18 cellular contexts compared by ENCODE assay signal in genomic region chr22:32499666-32500065, GRCh38. TPM values are rescaled to one million over a fixed set of nuclear protein-coding genes. Genes with fewer than 3 reads are reported as not detected.
DNase-seq lines count a peak whose midpoint lies in the region; ATAC-seq and TF ChIP-seq lines count a peak whose summit lies in the region.
"Had no signal": no experiment of that assay in that cellular context is flagged by ENCODE, and none has a peak within 500 bp of the region (broad histone marks: within the 10 kb centered on the region; RNA-seq: fewer than 3 reads in every experiment).

No MANE protein-coding gene starts in this region.

- peak overlapping the region; percentile 15 to 72 for H3K27ac Mint-ChIP-seq in natural killer cell
- no peak overlapping the region for H3K27ac Mint-ChIP-seq in natural killer cell treated with Interleukin-12 subunit alpha and Interleukin-12 subunit beta and Interleukin-15 and Interleukin-18, amount 100 ng/mL, for 72 hours
- peak overlapping the region in 4 of 6 donors; percentile 15 to 54 (median 42) for H3K27ac Mint-ChIP-seq in immature natural killer cell

- H3K36me3 Mint-ChIP-seq in natural killer cell (peaks cover 19% of the 10 kb centered on the region), immature natural killer cell (peaks cover 22 to 40% (median 26%) of the 10 kb centered on the region in 3 donors)
- H3K36me3 Mint-ChIP-seq in natural killer cell treated with Interleukin-12 subunit alpha and Interleukin-12 subunit beta and Interleukin-15 and Interleukin-18, amount 100 ng/mL, for 72 hours: peaks cover 25% of the 10 kb centered on the region

- no peaks in the 10 kb centered on the region for H3K27me3 Mint-ChIP-seq in natural killer cell (ENCODE audit: low read depth in 2 of 2)
- H3K27me3 Mint-ChIP-seq in natural killer cell treated with Interleukin-12 subunit alpha and Interleukin-12 subunit beta and Interleukin-15 and Interleukin-18, amount 100 ng/mL, for 72 hours: no peaks in the 10 kb centered on the region
- H3K27me3 Mint-ChIP-seq in immature natural killer cell (ENCODE audit: low read depth in 3 of 3): no peaks in the 10 kb centered on the region
- H3K27me3 Mint-ChIP-seq: CD8-positive, alpha-beta memory T cell had no signal

- H3K9me3 Mint-ChIP-seq in natural killer cell: no peaks in the 10 kb centered on the region
- no peaks in the 10 kb centered on the region for H3K9me3 Mint-ChIP-seq in natural killer cell treated with Interleukin-12 subunit alpha and Interleukin-12 subunit beta and Interleukin-15 and Interleukin-18, amount 100 ng/mL, for 72 hours
- no peaks in the 10 kb centered on the region for H3K9me3 Mint-ChIP-seq in immature natural killer cell
- H3K9me3 Mint-ChIP-seq: CD14-positive monocyte; CD8-positive, alpha-beta memory T cell had no signal

- H3K4me1 Mint-ChIP-seq in natural killer cell (peaks cover 5 to 13% of the 10 kb centered on the region in 2 donors), immature natural killer cell (peaks cover 0 to 1% of the 10 kb centered on the region in 2 donors)
- H3K4me1 Mint-ChIP-seq in natural killer cell treated with Interleukin-12 subunit alpha and Interleukin-12 subunit beta and Interleukin-15 and Interleukin-18, amount 100 ng/mL, for 72 hours (ENCODE audit: low read depth in 2 of 2): no peaks in the 10 kb centered on the region
- H3K4me1 Mint-ChIP-seq: CD14-positive monocyte; CD8-positive, alpha-beta memory T cell had no signal

- no peak for TF ChIP-seq CTCF in natural killer cell (IDR thresholded peaks at IDR 0.05)

- no peak for ATAC-seq in natural killer cell
- no peak for ATAC-seq in natural killer cell treated with Interleukin-12 subunit alpha and Interleukin-12 subunit beta and Interleukin-15 and Interleukin-18, amount 100 ng/mL, for 72 hours
- ATAC-seq in GM19035 (IDR thresholded peaks at IDR 0.05; ENCODE audit: unreplicated experiment): no peak
- no peak for ATAC-seq in HG02571 (IDR thresholded peaks at IDR 0.05; ENCODE audit: unreplicated experiment)
- ATAC-seq: HCT116 had no signal

- H3K4me3 Mint-ChIP-seq in natural killer cell: no peak overlapping the region
- H3K4me3 Mint-ChIP-seq in natural killer cell treated with Interleukin-12 subunit alpha and Interleukin-12 subunit beta and Interleukin-15 and Interleukin-18, amount 100 ng/mL, for 72 hours: no peak overlapping the region
- H3K4me3 Mint-ChIP-seq in immature natural killer cell: no peak overlapping the region
- H3K4me3 Mint-ChIP-seq: CD14-positive monocyte; CD8-positive, alpha-beta memory T cell had no signal

- intact Hi-C loops in natural killer cell (cut with micrococcal nuclease): no loop called here

- DNase-seq in natural killer cell (no peak), epidermal melanocyte (ENCODE audit: insufficient read length, low spot score) (peak; percentile 28), immature natural killer cell (no peak), NCI-H2171 (lab: John Stamatoyannopoulos, UW) (no peak)
- no peak for DNase-seq in natural killer cell treated with Interleukin-12 subunit alpha and Interleukin-12 subunit beta and Interleukin-15 and Interleukin-18, amount 100 ng/mL, for 72 hours (ENCODE audit: low spot score)
- DNase-seq: ACHN; Caco-2; CD8-positive, alpha-beta memory T cell; DND-41; GDM1; GM23248 had no signal

RNA-seq across cellular contexts. Expression of gene FBXO7, which starts 25.1 kb away (rescaled TPM):
- 100 to 1,000 TPM; 173 to 208 (median 198) TPM for total RNA-seq in natural killer cell
- total RNA-seq in natural killer cell treated with Interleukin-12 subunit alpha and Interleukin-12 subunit beta and Interleukin-15 and Interleukin-18, amount 100 ng/mL, for 72 hours: 10 to 100 TPM; 79.5 to 91.7 TPM
- 100 to 1,000 TPM; 134 to 272 (median 175) TPM for polyA plus RNA-seq in immature natural killer cell

RNA-seq across cellular contexts. Expression of gene BPIFC, which starts 35.4 kb away (rescaled TPM):
- not detected for total RNA-seq in natural killer cell
- total RNA-seq in natural killer cell treated with Interleukin-12 subunit alpha and Interleukin-12 subunit beta and Interleukin-15 and Interleukin-18, amount 100 ng/mL, for 72 hours: not detected
- not detected for polyA plus RNA-seq in immature natural killer cell
- total RNA-seq: A172; Caco-2; CD8-positive, alpha-beta memory T cell; GM23248; K562 had no signal
- polyA plus RNA-seq: BJ; CD14-positive monocyte; CD8-positive, alpha-beta memory T cell; GM23248; K562 had no signal

Comparison
In these comparisons a context has a peak if more than half of its experiments do, and no peak if none do; other contexts are left out.
1. H3K27ac Mint-ChIP-seq: peak in natural killer cell (2 of 2) and immature natural killer cell (4 of 6); none in natural killer cell treated with Interleukin-12 subunit alpha and Interleukin-12 subunit beta and Interleukin-15 and Interleukin-18, amount 100 ng/mL, for 72 hours (0 of 2).